Comparison of ENCODE assay signal across 8 cellular contexts in genomic region chr15:39580117-39580629, GRCh38. TPM values are rescaled to one million over a fixed set of nuclear protein-coding genes. Genes with fewer than 3 reads are reported as not detected.
DNase-seq lines count a peak whose midpoint lies in the region; ATAC-seq, FAIRE-seq and TF ChIP-seq lines count a peak whose summit lies in the region.

No MANE protein-coding gene starts in this region.

- peak overlapping the region; percentile 64 for H2AFZ ChIP-seq in astrocyte (ENCODE audit: low read depth, low read length)

- peak overlapping the region; percentile 100 for H3K27ac Mint-ChIP-seq in astrocyte (ENCODE audit: unreplicated experiment)

- TF ChIP-seq CTCF in astrocyte (IDR thresholded peaks at IDR 0.05; ENCODE audit: insufficient read depth, low read depth, low read length) (peak; percentile 75), vagina (IDR thresholded peaks at IDR 0.05) (peak; percentile 83 to 99 (median 90))

- intact Hi-C loops in vagina (cut with DNase I): loop anchor here (2.0 to 10.0 kb wide), 3 partner anchors 107 to 765 kb away; no protein-coding TSS in a partner anchor

- H3K36me3 ChIP-seq in astrocyte (ENCODE audit: insufficient read depth, low read length): peaks cover 29% of the 10 kb centered on the region
- peaks cover 0 to 26% of the 10 kb centered on the region in 2 donors for H3K36me3 ChIP-seq in vagina

- no peak for TF ChIP-seq POLR2A in vagina (IDR thresholded peaks at IDR 0.05)

- H3K4me3 ChIP-seq in astrocyte (ENCODE audit: insufficient read depth, low read depth, low read length) (peak overlapping the region; percentile 94), vagina (peak overlapping the region; percentile 53 to 80)

- peaks cover 42% of the 10 kb centered on the region for H4K20me1 ChIP-seq in astrocyte (ENCODE audit: insufficient read depth, low read length)

- peak; percentile 94 for FAIRE-seq in astrocyte (lab: Jason Lieb, UNC)

- H3K27me3 Mint-ChIP-seq in astrocyte (ENCODE audit: low read depth, unreplicated experiment): no peaks in the 10 kb centered on the region

- H3K27ac ChIP-seq in astrocyte (ENCODE audit: low read depth, low read length) (peak overlapping the region; percentile 97), vagina (peak overlapping the region; percentile 87)

- H3K27me3 ChIP-seq in astrocyte (ENCODE audit: insufficient read depth, low read length) (no peaks in the 10 kb centered on the region), vagina (no peaks in the 10 kb centered on the region)

- peaks cover 7% of the 10 kb centered on the region for H3K36me3 Mint-ChIP-seq in astrocyte (ENCODE audit: low read depth, unreplicated experiment)

- H3K4me1 Mint-ChIP-seq in astrocyte (ENCODE audit: low read depth, unreplicated experiment): peaks cover 39% of the 10 kb centered on the region

- ATAC-seq in HG02623 (IDR thresholded peaks at IDR 0.05; ENCODE audit: unreplicated experiment): peak; percentile 75

- H3K4me3 Mint-ChIP-seq in astrocyte (ENCODE audit: unreplicated experiment): peak overlapping the region; percentile 98

- DNase-seq in GM04504 (ENCODE audit: low read depth): peak; percentile 97
- peak; percentile 11 for DNase-seq in NCI-H1417 treated with DMSO at 0.1 percent for 48 hours (lab: John Stamatoyannopoulos, UW)
- DNase-seq in T-helper 9 cell: peak; percentile 89
- peak; percentile 92 for DNase-seq in astrocyte (ENCODE audit: low read depth)
- DNase-seq in hepatic stellate cell (ENCODE audit: low spot score): peak; percentile 76
- peak; percentile 72 for DNase-seq in renal cortical epithelial cell (ENCODE audit: low read depth)
- DNase-seq in vagina (ENCODE audit: extremely low spot score in 2 of 2): no peak

- H3K4me1 ChIP-seq in astrocyte (ENCODE audit: insufficient read depth, low read length) (peaks cover 47% of the 10 kb centered on the region), vagina (peaks cover 59% of the 10 kb centered on the region)

- peaks cover 44% of the 10 kb centered on the region for H3K79me2 ChIP-seq in astrocyte (ENCODE audit: insufficient read depth, low read length)

- peaks cover 6% of the 10 kb centered on the region for H3K9me3 Mint-ChIP-seq in astrocyte (ENCODE audit: unreplicated experiment)

- peak overlapping the region; percentile 94 for H3K4me2 ChIP-seq in astrocyte (ENCODE audit: low read length)

- H3K9ac ChIP-seq in astrocyte (ENCODE audit: low read length): peak overlapping the region; percentile 96

- H3K9me3 ChIP-seq in astrocyte (ENCODE audit: insufficient read depth, low read depth, low read length) (no peaks in the 10 kb centered on the region), vagina (no peaks in the 10 kb centered on the region)

RNA-seq across cellular contexts. Expression of gene THBS1, which starts 0.7 kb away (rescaled TPM):
- total RNA-seq in astrocyte (720 and 820 TPM in 2 replicates), renal cortical epithelial cell (2,380 and 2,616 TPM in 2 replicates), vagina (513 TPM)

Comparison
In these comparisons a context has a peak if more than half of its experiments do, and no peak if none do; other contexts are left out.
1. DNase-seq: peak in GM04504 (single experiment), NCI-H1417 treated with DMSO at 0.1 percent for 48 hours (single experiment), T-helper 9 cell (single experiment), astrocyte (single experiment), hepatic stellate cell (single experiment) and renal cortical epithelial cell (single experiment); none in vagina (0 of 2).